22 cellular contexts compared by ENCODE assay signal in the genomic region with DNA sequence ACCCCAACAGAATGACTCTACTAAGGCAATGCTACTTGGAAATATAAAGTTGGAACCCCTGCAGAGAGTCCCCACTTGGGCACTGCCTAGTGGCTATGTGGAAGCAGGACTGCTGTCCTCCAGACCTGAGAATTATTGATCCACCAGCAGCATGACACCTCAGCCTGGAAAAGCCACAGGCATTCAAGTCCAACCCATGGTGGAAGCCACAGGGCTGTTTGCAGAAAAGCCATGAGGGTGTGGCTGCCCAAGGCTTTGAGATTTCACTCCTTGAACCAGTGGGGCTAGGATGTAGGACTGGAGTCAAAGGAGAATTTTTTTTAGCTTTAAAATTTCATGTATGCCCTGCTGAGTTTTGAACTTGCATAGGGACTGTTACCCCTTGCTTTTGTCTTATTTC. TPM values are rescaled to one million over a fixed set of nuclear protein-coding genes. Genes with fewer than 3 reads are reported as not detected.
DNase-seq lines count a peak whose midpoint lies in the region; ATAC-seq and TF ChIP-seq lines count a peak whose summit lies in the region.
"Had no signal": no experiment of that assay in that cellular context is flagged by ENCODE, and none has a peak within 500 bp of the region (broad histone marks: within the 10 kb centered on the region; RNA-seq: fewer than 3 reads in every experiment).

No MANE protein-coding gene starts in this region.

- no peak for TF ChIP-seq RAD21 in HCT116 (IDR thresholded peaks at IDR 0.05; ENCODE audit: low read depth)

- H3K4me1 Mint-ChIP-seq in endodermal cell = no peaks in the 10 kb centered on the region
- H3K4me1 Mint-ChIP-seq: CD4-positive, alpha-beta memory T cell; H9 had no signal

- no peaks in the 10 kb centered on the region for H3K27me3 ChIP-seq in HCT116 (ENCODE audit: insufficient read depth, low read length)
- peaks cover 8% of the 10 kb centered on the region for H3K27me3 ChIP-seq in endodermal cell (ENCODE audit: control insufficient read depth, insufficient read depth, low read length, poor library complexity, severe bottlenecking)

- H3K27ac Mint-ChIP-seq in endodermal cell = no peak overlapping the region
- H3K27ac Mint-ChIP-seq: H9, HFFc6 had no signal

- 0 out of 2 replicates have a peak, but pooled peaks have one; percentile 49 for ATAC-seq in HCT116

- H3K4me2 ChIP-seq in HCT116 (ENCODE audit: low read length) = no peak overlapping the region

- H3K27ac ChIP-seq in HCT116 (ENCODE audit: low read depth, low read length) (no peak overlapping the region), endodermal cell (ENCODE audit: low read depth, low read length) (no peak overlapping the region)
- H3K27ac ChIP-seq: GM23248 had no signal

- H3K4me3 ChIP-seq in HCT116 (replicated peaks in 1 of 2; ENCODE audit: low read depth in 1 of 2, low read length in 2 of 2) (no peak overlapping the region), endodermal cell (ENCODE audit: low read length) (no peak overlapping the region)
- H3K4me3 ChIP-seq: GM23248 had no signal

- H3K36me3 Mint-ChIP-seq in endodermal cell (ENCODE audit: low read depth) = no peaks in the 10 kb centered on the region
- H3K36me3 Mint-ChIP-seq: CD4-positive, alpha-beta memory T cell had no signal

- RAD21 ChIA-PET in HCT116 (lab: Charles Lee; ENCODE audit: low non-redundant PET in 1 of 2, low total read pairs in 2 of 2, uncharacterized antibody in 2 of 2, unreplicated experiment in 2 of 2) = no interaction called here

- no peaks in the 10 kb centered on the region for H4K20me1 ChIP-seq in HCT116 (ENCODE audit: insufficient read depth)

- no peaks in the 10 kb centered on the region for H3K9me2 ChIP-seq in HCT116 (ENCODE audit: insufficient read depth)

- H2AFZ ChIP-seq in HCT116 (ENCODE audit: low read depth, low read length, poor library complexity, severe bottlenecking) = no peak overlapping the region
- H2AFZ ChIP-seq: GM23248 had no signal

- intact Hi-C loops in HCT116 (cut with micrococcal nuclease) = no loop called here

- BruUV-seq in HCT116 (replicated peaks; lab: Mats Ljungman, UMichigan) = no TSS peak

- H3K4me3 Mint-ChIP-seq in endodermal cell = no peak overlapping the region
- H3K4me3 Mint-ChIP-seq: CD4-positive, alpha-beta memory T cell; H9; HFFc6 had no signal

- no peaks in the 10 kb centered on the region for H3K4me1 ChIP-seq in HCT116 (ENCODE audit: control insufficient read depth in 1 of 2, insufficient read depth in 2 of 2, low read length in 2 of 2)
- no peaks in the 10 kb centered on the region for H3K4me1 ChIP-seq in endodermal cell (ENCODE audit: control insufficient read depth, insufficient read depth, low read length)

- TF ChIP-seq CTCF in HCT116 (IDR thresholded peaks at IDR 0.05 in 2 of 3, conservative IDR thresholded peaks at IDR 0.05 in 1 of 3; ENCODE audit: borderline replicate concordance in 1 of 3, insufficient read depth in 1 of 3, low read depth in 2 of 3, low read length in 2 of 3) (no peak), endodermal cell (conservative IDR thresholded peaks at IDR 0.05) (no peak)

- H3K9me3 ChIP-seq in HCT116 (ENCODE audit: control insufficient read depth in 1 of 2, insufficient read depth in 1 of 2, low read depth in 1 of 2, low read length in 2 of 2) (no peaks in the 10 kb centered on the region), endodermal cell (ENCODE audit: control insufficient read depth, low read length) (peaks cover 1% of the 10 kb centered on the region)

- H3K79me2 ChIP-seq in HCT116 (ENCODE audit: insufficient read depth, low read length) = no peaks in the 10 kb centered on the region

- H3K9me3 Mint-ChIP-seq in endodermal cell = peaks cover 2% of the 10 kb centered on the region

- no peak for TF ChIP-seq POLR2A in HCT116 (IDR thresholded peaks at IDR 0.05; ENCODE audit: borderline replicate concordance, extremely low read depth, insufficient read depth, insufficient read length)

- POLR2A ChIA-PET in HCT116 (lab: Charles Lee) = no interaction called here

- CTCF ChIA-PET in HCT116 (lab: Charles Lee) = no interaction called here

- peaks cover 34% of the 10 kb centered on the region for H3K27me3 Mint-ChIP-seq in endodermal cell (ENCODE audit: insufficient read depth)

- H3K36me3 ChIP-seq in HCT116 (ENCODE audit: control insufficient read depth in 1 of 2, insufficient read depth in 2 of 2, low read length in 2 of 2) (no peaks in the 10 kb centered on the region), endodermal cell (ENCODE audit: control insufficient read depth, insufficient read depth, low read length) (no peaks in the 10 kb centered on the region)

- H3K9ac ChIP-seq in HCT116 (ENCODE audit: low read length) (no peak overlapping the region), endodermal cell (ENCODE audit: extremely low read depth, low read length, poor library complexity, severe bottlenecking) (no peak overlapping the region)
- H3K9ac ChIP-seq: GM23248 had no signal

- DNase-seq in HCT116 (ENCODE audit: low read depth, low spot score) (no peak), LoVo (ENCODE audit: low spot score) (peak; percentile 15), myocyte (ENCODE audit: low read depth) (peak; percentile 38), GOT3 (lab: John Stamatoyannopoulos, UW) (no peak), endodermal cell (no peak), middle frontal gyrus (ENCODE audit: extremely low spot score, low spot score) (no peak)
- DNase-seq: C1 segment of cervical spinal cord; CD4-positive, alpha-beta memory T cell; COR-L47; DMS 273 treated with DMSO at 0.1 percent for 48 hours; DMS53; DMS79 treated with DMSO at 0.1 percent for 48 hours; GF-D8; GM23248; H9; HFFc6 had no signal

TF ChIP-seq in HCT116, 20 proteins besides CTCF, POLR2A, EP300 and RAD21:
- no peak for TF ChIP-seq ELF1 (IDR thresholded peaks at IDR 0.05; ENCODE audit: borderline replicate concordance, low read depth)
- no peak for TF ChIP-seq SRF (IDR thresholded peaks at IDR 0.05; ENCODE audit: low read depth)
- TF ChIP-seq, protein P1, sequence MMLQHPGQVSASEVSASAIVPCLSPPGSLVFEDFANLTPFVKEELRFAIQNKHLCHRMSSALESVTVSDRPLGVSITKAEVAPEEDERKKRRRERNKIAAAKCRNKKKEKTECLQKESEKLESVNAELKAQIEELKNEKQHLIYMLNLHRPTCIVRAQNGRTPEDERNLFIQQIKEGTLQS (IDR thresholded peaks at IDR 0.05) = no peak
- TF ChIP-seq SP1 (IDR thresholded peaks at IDR 0.05; ENCODE audit: low read depth) = no peak
- TF ChIP-seq TCF7L2 (IDR thresholded peaks at IDR 0.05; ENCODE audit: borderline replicate concordance, extremely low read depth, insufficient read depth, insufficient read length) = no peak
- TF ChIP-seq, protein P2, sequence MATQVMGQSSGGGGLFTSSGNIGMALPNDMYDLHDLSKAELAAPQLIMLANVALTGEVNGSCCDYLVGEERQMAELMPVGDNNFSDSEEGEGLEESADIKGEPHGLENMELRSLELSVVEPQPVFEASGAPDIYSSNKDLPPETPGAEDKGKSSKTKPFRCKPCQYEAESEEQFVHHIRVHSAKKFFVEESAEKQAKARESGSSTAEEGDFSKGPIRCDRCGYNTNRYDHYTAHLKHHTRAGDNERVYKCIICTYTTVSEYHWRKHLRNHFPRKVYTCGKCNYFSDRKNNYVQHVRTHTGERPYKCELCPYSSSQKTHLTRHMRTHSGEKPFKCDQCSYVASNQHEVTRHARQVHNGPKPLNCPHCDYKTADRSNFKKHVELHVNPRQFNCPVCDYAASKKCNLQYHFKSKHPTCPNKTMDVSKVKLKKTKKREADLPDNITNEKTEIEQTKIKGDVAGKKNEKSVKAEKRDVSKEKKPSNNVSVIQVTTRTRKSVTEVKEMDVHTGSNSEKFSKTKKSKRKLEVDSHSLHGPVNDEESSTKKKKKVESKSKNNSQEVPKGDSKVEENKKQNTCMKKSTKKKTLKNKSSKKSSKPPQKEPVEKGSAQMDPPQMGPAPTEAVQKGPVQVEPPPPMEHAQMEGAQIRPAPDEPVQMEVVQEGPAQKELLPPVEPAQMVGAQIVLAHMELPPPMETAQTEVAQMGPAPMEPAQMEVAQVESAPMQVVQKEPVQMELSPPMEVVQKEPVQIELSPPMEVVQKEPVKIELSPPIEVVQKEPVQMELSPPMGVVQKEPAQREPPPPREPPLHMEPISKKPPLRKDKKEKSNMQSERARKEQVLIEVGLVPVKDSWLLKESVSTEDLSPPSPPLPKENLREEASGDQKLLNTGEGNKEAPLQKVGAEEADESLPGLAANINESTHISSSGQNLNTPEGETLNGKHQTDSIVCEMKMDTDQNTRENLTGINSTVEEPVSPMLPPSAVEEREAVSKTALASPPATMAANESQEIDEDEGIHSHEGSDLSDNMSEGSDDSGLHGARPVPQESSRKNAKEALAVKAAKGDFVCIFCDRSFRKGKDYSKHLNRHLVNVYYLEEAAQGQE (IDR thresholded peaks at IDR 0.05; ENCODE audit: low read depth) = no peak
- no peak for TF ChIP-seq SIN3A (IDR thresholded peaks at IDR 0.05; ENCODE audit: low read depth)
- no peak for TF ChIP-seq YY1 (IDR thresholded peaks at IDR 0.05; ENCODE audit: extremely low read depth, insufficient replicate concordance, low read depth, low read length)
- TF ChIP-seq ZNF274 (IDR thresholded peaks at IDR 0.05; ENCODE audit: low read depth, low read length) = no peak

RNA-seq across cellular contexts. Expression of a gene that starts 13.6 kb away (rescaled TPM):
- total RNA-seq in HCT116 (2021; ENCODE audit: unreplicated experiment) = not detected
- polyA plus RNA-seq in HCT116 (2012) = 0.07 and 0.13 TPM in 2 replicates
- total RNA-seq in myocyte = not detected in 2 replicates
- polyA plus RNA-seq in myocyte (2012) = not detected
- not detected for total RNA-seq in endodermal cell
- polyA plus RNA-seq in endodermal cell (2013, experiment 1 of 2) = not detected
- not detected for polyA plus RNA-seq in endodermal cell (2013, experiment 2 of 2)
- total RNA-seq: A172; A673; CD4-positive, alpha-beta memory T cell; Daoy; G401; GM23248; H4; HFFc6 had no signal
- polyA plus RNA-seq: BJ; CD4-positive, alpha-beta memory T cell; GM23248 had no signal

RNA-seq across cellular contexts. Expression of a gene that starts 38.5 kb away (rescaled TPM):
- total RNA-seq in HCT116 (2021; ENCODE audit: unreplicated experiment) (2.0 TPM), myocyte (2.1 and 3.9 TPM in 2 replicates), endodermal cell (under 1 TPM; 0.26 to 0.91 TPM)
- 1.4 and 1.5 TPM in 2 replicates for polyA plus RNA-seq in HCT116 (2012)
- polyA plus RNA-seq in myocyte (2012) = 26.8 TPM
- 1.3 TPM for polyA plus RNA-seq in endodermal cell (2013, experiment 1 of 2)
- polyA plus RNA-seq in endodermal cell (2013, experiment 2 of 2) = 1.3 TPM
- total RNA-seq: CD4-positive, alpha-beta memory T cell; G401 had no signal
- polyA plus RNA-seq: CD4-positive, alpha-beta memory T cell had no signal

Comparison
In these comparisons a context has a peak if more than half of its experiments do, and no peak if none do; other contexts are left out.
1. DNase-seq: peak in LoVo (single experiment) and myocyte (single experiment); none in HCT116 (single experiment), GOT3 (single experiment), endodermal cell (single experiment) and middle frontal gyrus (single experiment).